In the genomic region with DNA sequence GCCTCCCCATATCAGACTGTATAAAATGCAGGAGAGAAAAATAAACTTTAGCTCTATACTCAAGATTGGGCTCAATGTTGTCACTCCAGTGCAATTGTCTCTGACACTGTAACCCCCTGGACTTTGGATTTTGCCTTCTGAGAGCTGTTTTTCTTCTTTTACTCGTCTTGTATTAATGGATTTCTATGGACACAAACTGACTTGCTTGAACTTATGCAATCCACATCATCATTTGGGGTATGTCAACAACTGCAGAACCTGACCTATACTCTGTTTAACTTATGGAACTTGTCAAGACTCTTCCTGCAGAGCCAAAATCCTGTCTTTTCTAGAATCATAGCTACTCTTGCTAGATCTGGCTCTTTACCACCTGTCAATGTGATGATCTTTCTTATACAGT, we compare ENCODE assay signal across 35 cellular contexts.
"Had no signal": no experiment of that assay in that cellular context is flagged by ENCODE, and none has a peak within 500 bp of the region (broad histone marks: within the 10 kb centered on the region; RNA-seq: fewer than 3 reads in every experiment).

No MANE protein-coding gene starts in this region.

- H3K9me3 ChIP-seq: MG63 had no signal

- H3K9ac ChIP-seq: KMS-11 had no signal

- H3K27ac ChIP-seq: KMS-11 had no signal

- H3K36me3 ChIP-seq: MG63 had no signal

- H3K4me3 ChIP-seq: MG63 had no signal

- H3K27me3 ChIP-seq: MG63 had no signal

- DNase-seq: Karpas-422, Kasumi-1, MG63, MM.1S, MV-4-11, NCI-H1048, NCI-H1092, NCI-H1092 treated with DMSO at 0.1 percent for 48 hours, NCI-H1105, NCI-H1105 treated with DMSO at 0.1 percent for 48 hours, NCI-H1417, NCI-H1417 treated with DMSO at 0.1 percent for 48 hours, NCI-H1436, NCI-H1436 treated with DMSO at 0.1 percent for 48 hours, NCI-H146, NCI-H1694, NCI-H1694 treated with DMSO at 0.1 percent for 48 hours, NCI-H187, NCI-H187 treated with DMSO at 0.1 percent for 48 hours, NCI-H1930, NCI-H2029, NCI-H2029 treated with DMSO at 0.1 percent for 48 hours, NCI-H2081, NCI-H2081 treated with DMSO at 0.1 percent for 48 hours, NCI-H2107, NCI-H2171, NCI-H2171 treated with DMSO at 0.1 percent for 48 hours, NCI-H2227 treated with DMSO at 0.1 percent for 48 hours, NCI-H226, NCI-H345, NCI-H446, NCI-H446 treated with DMSO at 0.1 percent for 48 hours, NCI-H510A, NCI-H510A treated with DMSO at 0.1 percent for 48 hours had no signal

- H3K4me2 ChIP-seq: KMS-11 had no signal
